In genomic region chr2:201680743-201681142, GRCh38 we compare ENCODE assay signal across 9 cellular contexts.
DNase-seq lines count a peak whose midpoint lies in the region; ATAC-seq and TF ChIP-seq lines count a peak whose summit lies in the region.
"Had no signal": no experiment of that assay in that cellular context is flagged by ENCODE, and none has a peak within 500 bp of the region (broad histone marks: within the 10 kb centered on the region; RNA-seq: fewer than 3 reads in every experiment).

No MANE protein-coding gene starts in this region.

- DNase-seq in D341Med (ENCODE audit: low spot score) (peak; percentile 59), GM20000 (ENCODE audit: low spot score) (peak; percentile 22), iPS-NIHi7 (ENCODE audit: extremely low spot score) (peak; percentile 94), globus pallidus (ENCODE audit: low spot score) (no peak), GOT3 (lab: John Stamatoyannopoulos, UW) (no peak)
- DNase-seq: NK-92 treated with Interleukin-12 subunit alpha and Interleukin-12 subunit beta, amount 100 ng/mL, for 24 hours had no signal

- peak; percentile 57; the same call in 2 of the 3 replicates for ATAC-seq in SK-N-SH treated with all-trans-retinoic acid at 6 μM for 48 hours
- ATAC-seq in GM18498 (IDR thresholded peaks at IDR 0.05; ENCODE audit: unreplicated experiment) = no peak
- no peak for ATAC-seq in HG02970 (IDR thresholded peaks at IDR 0.05; ENCODE audit: low FRiP score, unreplicated experiment)

- peak; percentile 46 for TF ChIP-seq CTCF in GM20000 (IDR thresholded peaks at IDR 0.05; ENCODE audit: extremely low read depth, missing control alignments)

TF ChIP-seq in SK-N-SH treated with all-trans-retinoic acid at 6 μM for 48 hours, 23 proteins besides CTCF, POLR2A, EP300 and RAD21:
- TF ChIP-seq GLIS3 (CRISPR knock-in tag; IDR thresholded peaks at IDR 0.05) = no peak

Comparison
In these comparisons a context has a peak if more than half of its experiments do, and no peak if none do; other contexts are left out.
1. DNase-seq: peak in D341Med (single experiment), GM20000 (single experiment) and iPS-NIHi7 (single experiment); none in globus pallidus (single experiment) and GOT3 (single experiment).